Comparison of ENCODE assay signal across 8 cellular contexts in the genomic region with DNA sequence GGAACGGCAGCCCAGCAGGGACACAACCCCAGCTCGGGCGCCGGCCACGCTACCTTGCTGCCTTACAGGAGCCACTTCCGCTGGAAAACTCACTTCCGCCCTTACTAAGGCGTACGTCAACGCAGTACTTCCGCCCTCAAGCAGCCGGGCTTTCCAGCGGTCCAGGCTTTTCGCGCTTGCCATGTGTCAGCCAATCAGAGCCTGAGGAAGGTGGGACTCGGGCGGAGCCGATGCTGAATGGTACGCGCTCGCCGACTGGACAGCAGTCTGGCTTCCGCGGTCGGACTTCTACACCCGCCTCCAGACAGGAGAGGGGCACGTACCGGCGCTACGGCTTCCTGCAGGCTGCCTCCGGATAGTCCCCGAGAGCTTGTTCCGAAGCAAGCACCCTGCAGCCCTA. TPM values are rescaled to one million over a fixed set of nuclear protein-coding genes. Genes with fewer than 3 reads are reported as not detected.
DNase-seq lines count a peak whose midpoint lies in the region; ATAC-seq, FAIRE-seq and TF ChIP-seq lines count a peak whose summit lies in the region.
"Not testable (repeated sequence)": the region's sequence is repeated elsewhere in the genome, so short reads cannot be mapped to it uniquely, and the experiment has no call there.

TSS of gene BOLA2 (minus strand) at position 83 of the 400 bp plus-strand sequence. CDS start 98 bp downstream, outside the sequence.
TSS of gene SLX1B (plus strand) at position 265 of the 400 bp plus-strand sequence.

- not testable (repeated sequence) for H3K4me3 Mint-ChIP-seq in GM23338; astrocyte (ENCODE audit: unreplicated experiment)

- H3K4me2 ChIP-seq in GM23338; astrocyte (ENCODE audit: low read length): not testable (repeated sequence)

- POLR2A ChIA-PET in AG04450 (lab: Yijun Ruan, JAX) = not testable (repeated sequence)

- H3K36me3 Mint-ChIP-seq in GM23338 (ENCODE audit: low read depth); astrocyte (ENCODE audit: low read depth, unreplicated experiment): not testable (repeated sequence)

- H3K9me2 ChIP-seq in GM23338 (ENCODE audit: insufficient read depth) = not testable (repeated sequence)

- CTCF ChIA-PET in AG04450 (lab: Charles Lee) = not testable (repeated sequence)

- not testable (repeated sequence) for H4K20me1 ChIP-seq in GM23338 (replicated peaks; ENCODE audit: insufficient read depth); astrocyte (ENCODE audit: insufficient read depth, low read length)

- not testable (repeated sequence) for H3K9me3 Mint-ChIP-seq in GM23338; astrocyte (ENCODE audit: unreplicated experiment)

- H3K27me3 ChIP-seq in AG04450 (ENCODE audit: control insufficient read depth, insufficient read depth, low read length); GM23338 (ENCODE audit: insufficient read depth); Peyer's patch; astrocyte (ENCODE audit: insufficient read depth, low read length); sigmoid colon: not testable (repeated sequence)

- H3K9ac ChIP-seq in astrocyte (ENCODE audit: low read length) = not testable (repeated sequence)

- not testable (repeated sequence) for TF ChIP-seq EP300 in sigmoid colon (IDR thresholded peaks at IDR 0.05)

- TF ChIP-seq CTCF in AG04450 (IDR thresholded peaks at IDR 0.05; ENCODE audit: low read depth, low read length); GM23338 (conservative IDR thresholded peaks at IDR 0.05; ENCODE audit: low read depth in 2 of 2); Peyer's patch (IDR thresholded peaks at IDR 0.05); astrocyte (IDR thresholded peaks at IDR 0.05; ENCODE audit: insufficient read depth, low read depth, low read length); sigmoid colon (IDR thresholded peaks at IDR 0.05): not testable (repeated sequence)

- not testable (repeated sequence) for H3K27ac Mint-ChIP-seq in GM23338; astrocyte (ENCODE audit: unreplicated experiment)

- WGBS in sigmoid colon, 2 donors = no CpG with 5 or more reads among the region's 33 CpGs

- peak; percentile 92 for FAIRE-seq in astrocyte (lab: Jason Lieb, UNC)

- H3K9me3 ChIP-seq in AG04450 (ENCODE audit: control insufficient read depth, insufficient read depth, low read length); Peyer's patch; astrocyte (ENCODE audit: insufficient read depth, low read depth, low read length); sigmoid colon: not testable (repeated sequence)

- ATAC-seq in GM19023 (IDR thresholded peaks at IDR 0.05; ENCODE audit: unreplicated experiment) (peak; percentile 90), GM23338 (peak; percentile 86), HG03135 (IDR thresholded peaks at IDR 0.05; ENCODE audit: unreplicated experiment) (peak; percentile 85), left ventricle myocardium superior (peak; percentile 96)

- not testable (repeated sequence) for TF ChIP-seq POLR2A in Peyer's patch (IDR thresholded peaks at IDR 0.05); sigmoid colon (IDR thresholded peaks at IDR 0.05)

- intact Hi-C loops in left ventricle myocardium superior (cut with micrococcal nuclease); sigmoid colon (cut with DNase I): not testable (repeated sequence)

- not testable (repeated sequence) for H3K4me1 ChIP-seq in GM23338 (ENCODE audit: insufficient read depth); Peyer's patch; astrocyte (ENCODE audit: insufficient read depth, low read length); sigmoid colon

- not testable (repeated sequence) for DNase-seq in AG04450 (ENCODE audit: low read depth, low spot score); GM23338 (ENCODE audit: low spot score); Peyer's patch; astrocyte (ENCODE audit: low read depth); left ventricle myocardium superior; sigmoid colon

- not testable (repeated sequence) for H3K27ac ChIP-seq in AG04450 (ENCODE audit: low read depth, low read length); GM23338 (ENCODE audit: low read depth); Peyer's patch; astrocyte (ENCODE audit: low read depth, low read length); sigmoid colon

- H3K27me3 Mint-ChIP-seq in GM23338 (ENCODE audit: insufficient read depth, low read depth, poor library complexity); astrocyte (ENCODE audit: low read depth, unreplicated experiment): not testable (repeated sequence)

- not testable (repeated sequence) for H3K79me2 ChIP-seq in GM23338 (replicated peaks; ENCODE audit: insufficient read depth); astrocyte (ENCODE audit: insufficient read depth, low read length)

- H3F3A ChIP-seq in GM23338 (replicated peaks; ENCODE audit: low read depth) = not testable (repeated sequence)

- H2AFZ ChIP-seq in GM23338; astrocyte (ENCODE audit: low read depth, low read length): not testable (repeated sequence)

- not testable (repeated sequence) for H3K4me1 Mint-ChIP-seq in GM23338; astrocyte (ENCODE audit: low read depth, unreplicated experiment)

- not testable (repeated sequence) for H3K36me3 ChIP-seq in GM23338 (ENCODE audit: insufficient read depth); Peyer's patch; astrocyte (ENCODE audit: insufficient read depth, low read length); sigmoid colon

- H3K4me3 ChIP-seq in AG04450 (ENCODE audit: low read depth, low read length); GM23338; Peyer's patch; astrocyte (ENCODE audit: insufficient read depth, low read depth, low read length); sigmoid colon: not testable (repeated sequence)

RNA-seq across cellular contexts. Expression of gene BOLA2, which starts in this region (rescaled TPM):
- polyA plus RNA-seq in AG04450 (2011; rRNA removed) (11.0 and 11.6 TPM in 2 replicates), GM23338 (2016; fragmentation: Nextera tagmentation; extraction: Ambion mirVana) (30.0 and 39.6 TPM in 2 replicates), sigmoid colon (10 to 100 TPM; 32.4 to 39.1 (median 36.6) TPM)
- 3.0 and 5.0 TPM in 2 replicates for polyA minus RNA-seq in AG04450 (2011; rRNA and poly(A)+ RNA removed)
- 22.1 and 25.4 TPM in 2 replicates for total RNA-seq in GM23338 (2014; rRNA removed; shearing (Covaris generic))
- total RNA-seq in Peyer's patch (10 to 100 TPM; 14.0 to 35.4 (median 24.0) TPM), astrocyte (8.0 and 9.7 TPM in 2 replicates), left ventricle myocardium superior (4.3 TPM), sigmoid colon (10 to 100 TPM in 3 of 4 donors, 1 to 10 TPM in 1; 9.4 to 17.1 (median 13.2) TPM)

RNA-seq across cellular contexts. Expression of gene SLX1B, which starts in this region (rescaled TPM):
- polyA plus RNA-seq in AG04450 (2011; rRNA removed) (10.2 and 11.5 TPM in 2 replicates), GM23338 (2016; fragmentation: Nextera tagmentation; extraction: Ambion mirVana) (2.8 and 2.9 TPM in 2 replicates), sigmoid colon (10 to 100 TPM; 21.6 to 44.4 (median 37.5) TPM)
- 6.6 and 7.2 TPM in 2 replicates for polyA minus RNA-seq in AG04450 (2011; rRNA and poly(A)+ RNA removed)
- total RNA-seq in GM23338 (2014; rRNA removed; shearing (Covaris generic)) = 62.6 and 65.9 TPM in 2 replicates
- total RNA-seq in Peyer's patch (10 to 100 TPM; 23.1 to 95.5 (median 36.5) TPM), astrocyte (27.4 and 30.7 TPM in 2 replicates), left ventricle myocardium superior (12.5 TPM), sigmoid colon (10 to 100 TPM in 3 of 4 donors, 1 to 10 TPM in 1; 3.0 to 18.3 (median 11.8) TPM)
